1 cellular context compared by ENCODE assay signal in the genomic region with DNA sequence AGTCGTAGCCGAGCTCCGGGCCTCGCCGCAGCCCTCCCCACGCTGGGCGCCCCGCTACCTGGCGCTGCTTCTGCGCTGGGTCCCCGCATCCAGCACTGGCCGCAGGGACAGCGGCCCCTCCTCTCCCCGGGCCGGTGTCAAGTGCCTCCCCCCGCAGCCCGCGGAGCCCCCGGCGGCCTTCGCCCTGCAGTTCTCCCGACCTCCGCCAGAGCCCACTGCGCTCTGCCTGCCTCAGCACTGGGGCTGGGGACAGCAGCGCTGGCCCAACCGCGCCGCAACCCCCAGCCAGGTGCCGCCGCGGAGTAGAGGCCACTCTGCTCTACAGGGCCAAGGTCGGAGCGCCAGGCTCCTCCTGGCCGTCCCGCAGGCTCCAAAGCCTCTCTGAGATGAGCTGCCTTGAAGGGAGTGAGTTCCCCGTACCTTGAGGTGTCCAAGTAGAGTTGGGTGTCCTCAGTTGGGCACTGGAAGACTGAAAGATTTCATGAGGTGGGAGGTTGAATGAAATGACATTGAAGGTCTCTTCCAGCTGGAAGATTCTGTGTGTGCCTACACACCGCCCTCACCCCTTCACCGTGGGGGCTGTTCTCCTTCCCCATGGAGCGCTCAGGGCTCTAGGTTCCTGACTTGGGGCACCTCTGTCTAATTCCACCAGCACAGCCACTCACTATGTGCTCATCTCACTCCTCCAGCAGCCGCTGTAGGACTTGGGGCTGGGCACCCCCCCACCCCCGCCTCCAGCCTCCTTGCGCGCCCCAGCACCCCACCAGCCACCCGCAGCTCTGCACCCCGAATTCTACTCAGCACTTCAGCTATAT.
TF ChIP-seq lines count a peak whose summit lies in the region.

No MANE protein-coding gene starts in this region.

TF ChIP-seq in WTC11, 78 proteins besides CTCF, POLR2A, EP300 and RAD21 (continued from another document and continues in another):
- TF ChIP-seq PRDM15 (CRISPR knock-in tag; IDR thresholded peaks at IDR 0.05): no peak
- 0 out of 2 replicates have a peak, but pooled peaks have one; percentile 57 for TF ChIP-seq TCF7 (CRISPR knock-in tag; IDR thresholded peaks at IDR 0.05; ENCODE audit: low read depth)
- TF ChIP-seq SMAD4 (CRISPR knock-in tag; IDR thresholded peaks at IDR 0.05): peak; percentile 87
- 0 out of 2 replicates have a peak, but pooled peaks have one; percentile 35 for TF ChIP-seq ZNF263 (CRISPR knock-in tag; IDR thresholded peaks at IDR 0.05; ENCODE audit: low read depth)
- peak; percentile 79; the same call in 1 of the 2 replicates for TF ChIP-seq ZBTB21 (CRISPR knock-in tag; IDR thresholded peaks at IDR 0.05; ENCODE audit: borderline replicate concordance)
- peak; percentile 99 for TF ChIP-seq HMGXB4 (CRISPR knock-in tag; IDR thresholded peaks at IDR 0.05)
- TF ChIP-seq, protein P1, sequence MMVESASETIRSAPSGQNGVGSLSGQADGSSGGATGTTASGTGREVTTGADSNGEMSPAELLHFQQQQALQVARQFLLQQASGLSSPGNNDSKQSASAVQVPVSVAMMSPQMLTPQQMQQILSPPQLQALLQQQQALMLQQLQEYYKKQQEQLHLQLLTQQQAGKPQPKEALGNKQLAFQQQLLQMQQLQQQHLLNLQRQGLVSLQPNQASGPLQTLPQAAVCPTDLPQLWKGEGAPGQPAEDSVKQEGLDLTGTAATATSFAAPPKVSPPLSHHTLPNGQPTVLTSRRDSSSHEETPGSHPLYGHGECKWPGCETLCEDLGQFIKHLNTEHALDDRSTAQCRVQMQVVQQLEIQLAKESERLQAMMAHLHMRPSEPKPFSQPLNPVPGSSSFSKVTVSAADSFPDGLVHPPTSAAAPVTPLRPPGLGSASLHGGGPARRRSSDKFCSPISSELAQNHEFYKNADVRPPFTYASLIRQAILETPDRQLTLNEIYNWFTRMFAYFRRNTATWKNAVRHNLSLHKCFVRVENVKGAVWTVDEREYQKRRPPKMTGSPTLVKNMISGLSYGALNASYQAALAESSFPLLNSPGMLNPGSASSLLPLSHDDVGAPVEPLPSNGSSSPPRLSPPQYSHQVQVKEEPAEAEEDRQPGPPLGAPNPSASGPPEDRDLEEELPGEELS (CRISPR knock-in tag; IDR thresholded peaks at IDR 0.05): peak; percentile 87; the same call in 1 of the 2 replicates
- TF ChIP-seq MXD4 (CRISPR knock-in tag; IDR thresholded peaks at IDR 0.05; ENCODE audit: borderline replicate concordance): no peak
- TF ChIP-seq ETV6 (CRISPR knock-in tag; IDR thresholded peaks at IDR 0.05): peak; percentile 50; the same call in 1 of the 2 replicates
- TF ChIP-seq NR3C1 (CRISPR knock-in tag; conservative IDR thresholded peaks at IDR 0.05; ENCODE audit: low read depth): no peak
- TF ChIP-seq ZNF396 (CRISPR knock-in tag; IDR thresholded peaks at IDR 0.05; ENCODE audit: borderline replicate concordance): peak; percentile 34; the same call in 1 of the 2 replicates
- no peak for TF ChIP-seq OVOL2 (CRISPR knock-in tag; IDR thresholded peaks at IDR 0.05; ENCODE audit: borderline replicate concordance)
- TF ChIP-seq, protein P2, sequence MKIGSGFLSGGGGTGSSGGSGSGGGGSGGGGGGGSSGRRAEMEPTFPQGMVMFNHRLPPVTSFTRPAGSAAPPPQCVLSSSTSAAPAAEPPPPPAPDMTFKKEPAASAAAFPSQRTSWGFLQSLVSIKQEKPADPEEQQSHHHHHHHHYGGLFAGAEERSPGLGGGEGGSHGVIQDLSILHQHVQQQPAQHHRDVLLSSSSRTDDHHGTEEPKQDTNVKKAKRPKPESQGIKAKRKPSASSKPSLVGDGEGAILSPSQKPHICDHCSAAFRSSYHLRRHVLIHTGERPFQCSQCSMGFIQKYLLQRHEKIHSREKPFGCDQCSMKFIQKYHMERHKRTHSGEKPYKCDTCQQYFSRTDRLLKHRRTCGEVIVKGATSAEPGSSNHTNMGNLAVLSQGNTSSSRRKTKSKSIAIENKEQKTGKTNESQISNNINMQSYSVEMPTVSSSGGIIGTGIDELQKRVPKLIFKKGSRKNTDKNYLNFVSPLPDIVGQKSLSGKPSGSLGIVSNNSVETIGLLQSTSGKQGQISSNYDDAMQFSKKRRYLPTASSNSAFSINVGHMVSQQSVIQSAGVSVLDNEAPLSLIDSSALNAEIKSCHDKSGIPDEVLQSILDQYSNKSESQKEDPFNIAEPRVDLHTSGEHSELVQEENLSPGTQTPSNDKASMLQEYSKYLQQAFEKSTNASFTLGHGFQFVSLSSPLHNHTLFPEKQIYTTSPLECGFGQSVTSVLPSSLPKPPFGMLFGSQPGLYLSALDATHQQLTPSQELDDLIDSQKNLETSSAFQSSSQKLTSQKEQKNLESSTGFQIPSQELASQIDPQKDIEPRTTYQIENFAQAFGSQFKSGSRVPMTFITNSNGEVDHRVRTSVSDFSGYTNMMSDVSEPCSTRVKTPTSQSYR (CRISPR knock-in tag; IDR thresholded peaks at IDR 0.05): 0 out of 2 replicates have a peak, but pooled peaks have one; percentile 44
- TF ChIP-seq JUN (CRISPR knock-in tag; IDR thresholded peaks at IDR 0.05): peak; percentile 77; the same call in 1 of the 2 replicates
- no peak for TF ChIP-seq ZNF512 (CRISPR knock-in tag; IDR thresholded peaks at IDR 0.05; ENCODE audit: borderline replicate concordance)
- no peak for TF ChIP-seq GTF2I (CRISPR knock-in tag; conservative IDR thresholded peaks at IDR 0.05)
- TF ChIP-seq NFE2L1 (CRISPR knock-in tag; IDR thresholded peaks at IDR 0.05): 0 out of 2 replicates have a peak, but pooled peaks have one; percentile 59
- TF ChIP-seq, protein P3, sequence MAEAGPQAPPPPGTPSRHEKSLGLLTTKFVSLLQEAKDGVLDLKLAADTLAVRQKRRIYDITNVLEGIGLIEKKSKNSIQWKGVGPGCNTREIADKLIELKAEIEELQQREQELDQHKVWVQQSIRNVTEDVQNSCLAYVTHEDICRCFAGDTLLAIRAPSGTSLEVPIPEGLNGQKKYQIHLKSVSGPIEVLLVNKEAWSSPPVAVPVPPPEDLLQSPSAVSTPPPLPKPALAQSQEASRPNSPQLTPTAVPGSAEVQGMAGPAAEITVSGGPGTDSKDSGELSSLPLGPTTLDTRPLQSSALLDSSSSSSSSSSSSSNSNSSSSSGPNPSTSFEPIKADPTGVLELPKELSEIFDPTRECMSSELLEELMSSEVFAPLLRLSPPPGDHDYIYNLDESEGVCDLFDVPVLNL (CRISPR knock-in tag; IDR thresholded peaks at IDR 0.05; ENCODE audit: borderline replicate concordance, low read depth): no peak
- TF ChIP-seq, protein P4, sequence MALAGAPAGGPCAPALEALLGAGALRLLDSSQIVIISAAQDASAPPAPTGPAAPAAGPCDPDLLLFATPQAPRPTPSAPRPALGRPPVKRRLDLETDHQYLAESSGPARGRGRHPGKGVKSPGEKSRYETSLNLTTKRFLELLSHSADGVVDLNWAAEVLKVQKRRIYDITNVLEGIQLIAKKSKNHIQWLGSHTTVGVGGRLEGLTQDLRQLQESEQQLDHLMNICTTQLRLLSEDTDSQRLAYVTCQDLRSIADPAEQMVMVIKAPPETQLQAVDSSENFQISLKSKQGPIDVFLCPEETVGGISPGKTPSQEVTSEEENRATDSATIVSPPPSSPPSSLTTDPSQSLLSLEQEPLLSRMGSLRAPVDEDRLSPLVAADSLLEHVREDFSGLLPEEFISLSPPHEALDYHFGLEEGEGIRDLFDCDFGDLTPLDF (CRISPR knock-in tag; IDR thresholded peaks at IDR 0.05): peak; percentile 82; the same call in 1 of the 2 replicates
- 0 out of 2 replicates have a peak, but pooled peaks have one; percentile 32 for TF ChIP-seq ZNF671 (CRISPR knock-in tag; IDR thresholded peaks at IDR 0.05)
- TF ChIP-seq JAZF1 (CRISPR knock-in tag; IDR thresholded peaks at IDR 0.05): no peak
- TF ChIP-seq GRHL2 (CRISPR knock-in tag; IDR thresholded peaks at IDR 0.05; ENCODE audit: insufficient replicate concordance, severe bottlenecking): no peak
- TF ChIP-seq IRF2 (CRISPR knock-in tag; IDR thresholded peaks at IDR 0.05; ENCODE audit: borderline replicate concordance, low read depth): peak; percentile 70; the same call in 1 of the 2 replicates
- TF ChIP-seq ZNF121 (CRISPR knock-in tag; IDR thresholded peaks at IDR 0.05): peak; percentile 68
- no peak for TF ChIP-seq NR1H2 (CRISPR knock-in tag; IDR thresholded peaks at IDR 0.05)
- TF ChIP-seq, protein P5, sequence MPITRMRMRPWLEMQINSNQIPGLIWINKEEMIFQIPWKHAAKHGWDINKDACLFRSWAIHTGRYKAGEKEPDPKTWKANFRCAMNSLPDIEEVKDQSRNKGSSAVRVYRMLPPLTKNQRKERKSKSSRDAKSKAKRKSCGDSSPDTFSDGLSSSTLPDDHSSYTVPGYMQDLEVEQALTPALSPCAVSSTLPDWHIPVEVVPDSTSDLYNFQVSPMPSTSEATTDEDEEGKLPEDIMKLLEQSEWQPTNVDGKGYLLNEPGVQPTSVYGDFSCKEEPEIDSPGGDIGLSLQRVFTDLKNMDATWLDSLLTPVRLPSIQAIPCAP (CRISPR knock-in tag; IDR thresholded peaks at IDR 0.05): no peak
- peak; percentile 74; the same call in 1 of the 2 replicates for TF ChIP-seq EMX1 (CRISPR knock-in tag; IDR thresholded peaks at IDR 0.05)
- 0 out of 2 replicates have a peak, but pooled peaks have one; percentile 34 for TF ChIP-seq CREM (CRISPR knock-in tag; IDR thresholded peaks at IDR 0.05)
- TF ChIP-seq ZNF416 (CRISPR knock-in tag; IDR thresholded peaks at IDR 0.05): no peak
- TF ChIP-seq ZNF138 (CRISPR knock-in tag; conservative IDR thresholded peaks at IDR 0.05): peak; percentile 91; the same call in 1 of the 2 replicates
- TF ChIP-seq, protein P6, sequence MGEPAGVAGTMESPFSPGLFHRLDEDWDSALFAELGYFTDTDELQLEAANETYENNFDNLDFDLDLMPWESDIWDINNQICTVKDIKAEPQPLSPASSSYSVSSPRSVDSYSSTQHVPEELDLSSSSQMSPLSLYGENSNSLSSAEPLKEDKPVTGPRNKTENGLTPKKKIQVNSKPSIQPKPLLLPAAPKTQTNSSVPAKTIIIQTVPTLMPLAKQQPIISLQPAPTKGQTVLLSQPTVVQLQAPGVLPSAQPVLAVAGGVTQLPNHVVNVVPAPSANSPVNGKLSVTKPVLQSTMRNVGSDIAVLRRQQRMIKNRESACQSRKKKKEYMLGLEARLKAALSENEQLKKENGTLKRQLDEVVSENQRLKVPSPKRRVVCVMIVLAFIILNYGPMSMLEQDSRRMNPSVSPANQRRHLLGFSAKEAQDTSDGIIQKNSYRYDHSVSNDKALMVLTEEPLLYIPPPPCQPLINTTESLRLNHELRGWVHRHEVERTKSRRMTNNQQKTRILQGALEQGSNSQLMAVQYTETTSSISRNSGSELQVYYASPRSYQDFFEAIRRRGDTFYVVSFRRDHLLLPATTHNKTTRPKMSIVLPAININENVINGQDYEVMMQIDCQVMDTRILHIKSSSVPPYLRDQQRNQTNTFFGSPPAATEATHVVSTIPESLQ (CRISPR knock-in tag; IDR thresholded peaks at IDR 0.05): no peak
